ENCODE assay signal across 26 cellular contexts in the genomic region with DNA sequence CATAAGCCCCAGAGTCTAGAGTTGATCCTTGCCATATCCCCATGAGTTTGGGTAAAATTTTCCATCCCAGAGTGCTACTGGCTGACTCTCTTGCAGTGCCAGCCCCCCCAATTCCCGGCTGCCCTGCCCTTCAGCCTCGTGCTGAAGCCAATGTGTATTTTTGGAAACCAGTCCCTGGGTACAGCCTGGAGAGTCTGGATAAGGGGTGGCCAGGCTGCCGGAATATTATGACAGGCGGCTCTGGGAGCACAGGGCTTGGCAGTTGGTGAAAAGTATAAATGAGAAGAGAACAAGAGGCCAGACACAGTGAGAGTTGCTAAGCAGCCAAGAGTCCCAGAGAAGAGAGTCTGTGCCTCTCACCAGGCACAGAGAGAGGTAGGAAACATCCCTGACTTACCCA. TPM values are rescaled to one million over a fixed set of nuclear protein-coding genes. Genes with fewer than 3 reads are reported as not detected.
DNase-seq lines count a peak whose midpoint lies in the region; ATAC-seq, FAIRE-seq and TF ChIP-seq lines count a peak whose summit lies in the region.
"Had no signal": no experiment of that assay in that cellular context is flagged by ENCODE, and none has a peak within 500 bp of the region (broad histone marks: within the 10 kb centered on the region; RNA-seq: fewer than 3 reads in every experiment).

No MANE protein-coding gene starts in this region.

- H3K36me3 ChIP-seq in Karpas-422 (ENCODE audit: insufficient read depth, low read length), result no peaks in the 10 kb centered on the region
- no peaks in the 10 kb centered on the region for H3K36me3 ChIP-seq in left ventricle myocardium inferior
- H3K36me3 ChIP-seq: BLaER1 had no signal

- DNase-seq in Karpas-422 (peak; percentile 9), Right ventricle myocardium inferior (ENCODE audit: missing footprints) (no peak), left ventricle myocardium inferior (peak; percentile 62), nephron progenitor cell (no peak), T-cell (no peak), osteocyte (ENCODE audit: extremely low spot score, unreplicated experiment) (no peak), D341Med (ENCODE audit: low spot score) (no peak), RCC 7860 (ENCODE audit: low spot score) (no peak)
- DNase-seq: 8988T; CD4-positive, CD25-positive, alpha-beta regulatory T cell; EL; GF-D8; IMR-90; KG1; MM.1S; NCI-H1417; NCI-H1694; NCI-H2029 treated with DMSO at 0.1 percent for 48 hours; SIG-M5 had no signal

- H3K4me3 ChIP-seq in Karpas-422 (ENCODE audit: low read length) (no peak overlapping the region), left ventricle myocardium inferior (no peak overlapping the region)
- H3K4me3 ChIP-seq: BLaER1, SK-N-MC had no signal

- no peaks in the 10 kb centered on the region for H4K20me1 ChIP-seq in Karpas-422 (ENCODE audit: insufficient read depth, low read depth, low read length)
- H4K20me1 ChIP-seq: BLaER1 had no signal

- CTCF ChIA-PET in T-cell (lab: Charles Lee), result no interaction called here

- no peak for FAIRE-seq in RCC 7860 (lab: Jason Lieb, UNC)
- FAIRE-seq: D721Med, GM12892 had no signal

- H3K4me1 ChIP-seq in Karpas-422 (ENCODE audit: low read length), result no peaks in the 10 kb centered on the region
- peaks cover 16% of the 10 kb centered on the region for H3K4me1 ChIP-seq in left ventricle myocardium inferior

- H3K9me3 Mint-ChIP-seq in nephron progenitor cell, result peaks cover 7% of the 10 kb centered on the region
- no peaks in the 10 kb centered on the region for H3K9me3 Mint-ChIP-seq in T-cell
- H3K9me3 Mint-ChIP-seq in osteocyte (ENCODE audit: unreplicated experiment), result no peaks in the 10 kb centered on the region
- H3K9me3 Mint-ChIP-seq: CD4-positive, CD25-positive, alpha-beta regulatory T cell had no signal

- H3K9ac ChIP-seq in Karpas-422 (ENCODE audit: low read length), result no peak overlapping the region
- H3K9ac ChIP-seq: BLaER1 had no signal

- H3K9me2 ChIP-seq in Karpas-422 (replicated peaks; ENCODE audit: insufficient read depth, low read length), result no peaks in the 10 kb centered on the region

- no peak overlapping the region for H3K27ac ChIP-seq in Karpas-422 (ENCODE audit: low read length)
- H3K27ac ChIP-seq in left ventricle myocardium inferior (replicated peaks), result peak overlapping the region; percentile 87
- H3K27ac ChIP-seq: BLaER1, RWPE1, SK-N-MC had no signal

- H3K36me3 Mint-ChIP-seq in nephron progenitor cell (ENCODE audit: low read depth) (no peaks in the 10 kb centered on the region), T-cell (no peaks in the 10 kb centered on the region), osteocyte (ENCODE audit: unreplicated experiment) (no peaks in the 10 kb centered on the region)
- H3K36me3 Mint-ChIP-seq: CD4-positive, CD25-positive, alpha-beta regulatory T cell had no signal

- H3K79me2 ChIP-seq in Karpas-422 (ENCODE audit: low read length), result no peaks in the 10 kb centered on the region

- POLR2A ChIA-PET in T-cell (lab: Charles Lee), result no interaction called here

- ATAC-seq in Right ventricle myocardium inferior (peak; percentile 95), T-cell (replicated peaks in 1 of 4) (no peak)
- ATAC-seq: HCT116 had no signal

- no peak overlapping the region for H2AFZ ChIP-seq in Karpas-422 (ENCODE audit: low read length)

- H3K4me2 ChIP-seq in Karpas-422 (ENCODE audit: low read depth, low read length, poor library complexity, severe bottlenecking), result no peak overlapping the region
- H3K4me2 ChIP-seq: BLaER1 had no signal

- no peaks in the 10 kb centered on the region for H3K27me3 ChIP-seq in Karpas-422 (ENCODE audit: low read length)
- no peaks in the 10 kb centered on the region for H3K27me3 ChIP-seq in left ventricle myocardium inferior (ENCODE audit: low read depth)
- H3K27me3 ChIP-seq: BLaER1 had no signal

- H3K4me1 Mint-ChIP-seq in nephron progenitor cell, result peaks cover 6% of the 10 kb centered on the region
- no peaks in the 10 kb centered on the region for H3K4me1 Mint-ChIP-seq in T-cell
- no peaks in the 10 kb centered on the region for H3K4me1 Mint-ChIP-seq in osteocyte (ENCODE audit: unreplicated experiment)
- H3K4me1 Mint-ChIP-seq: CD4-positive, CD25-positive, alpha-beta regulatory T cell had no signal

- TF ChIP-seq CTCF in left ventricle myocardium inferior (IDR thresholded peaks at IDR 0.05; ENCODE audit: borderline replicate concordance) (no peak), nephron progenitor cell (IDR thresholded peaks at IDR 0.05) (no peak), osteocyte (IDR thresholded peaks at IDR 0.05) (no peak)

- H3K27me3 Mint-ChIP-seq in nephron progenitor cell (ENCODE audit: low read depth, poor library complexity) (peaks cover 26% of the 10 kb centered on the region), T-cell (peaks cover 13 to 21% of the 10 kb centered on the region in 2 donors), osteocyte (ENCODE audit: unreplicated experiment) (peaks cover 4% of the 10 kb centered on the region)
- H3K27me3 Mint-ChIP-seq: CD4-positive, CD25-positive, alpha-beta regulatory T cell had no signal

- H3K27ac Mint-ChIP-seq in nephron progenitor cell (peak overlapping the region; percentile 8), T-cell (no peak overlapping the region), osteocyte (ENCODE audit: unreplicated experiment) (no peak overlapping the region)

- intact Hi-C loops in Right ventricle myocardium inferior (cut with DNase I), result loop anchor here (1.0 kb wide), 1 partner anchor 15 kb away; no protein-coding TSS in a partner anchor
- intact Hi-C loops in left ventricle myocardium inferior (cut with micrococcal nuclease), result no loop called here

- H3K9me3 ChIP-seq in Karpas-422 (ENCODE audit: low read length) (peaks cover 1% of the 10 kb centered on the region; the same call in 1 of the 2 replicates), left ventricle myocardium inferior (replicated peaks) (no peaks in the 10 kb centered on the region)
- H3K9me3 ChIP-seq: BLaER1 had no signal

- H3K4me3 Mint-ChIP-seq in nephron progenitor cell, result no peak overlapping the region
- no peak overlapping the region for H3K4me3 Mint-ChIP-seq in T-cell
- no peak overlapping the region for H3K4me3 Mint-ChIP-seq in osteocyte (ENCODE audit: unreplicated experiment)
- H3K4me3 Mint-ChIP-seq: CD4-positive, CD25-positive, alpha-beta regulatory T cell had no signal

RNA-seq across cellular contexts. Expression of a gene that starts 53.6 kb away (rescaled TPM):
- total RNA-seq in Karpas-422 (2014; rRNA removed; shearing (Covaris generic); ENCODE audit: low replicate concordance), result 0.40 TPM in 1 of 2 replicates, not detected in the other
- not detected for total RNA-seq in Right ventricle myocardium inferior
- total RNA-seq in left ventricle myocardium inferior, result not detected
- total RNA-seq in T-cell, result under 1 TPM in 1 of 5 donors, not detected in 4; 0.43 TPM
- 1.5 and 1.7 TPM in 2 replicates for total RNA-seq in osteocyte
- total RNA-seq: CD4-positive, CD25-positive, alpha-beta regulatory T cell; NCI-H460 had no signal

Comparison
In these comparisons a context has a peak if more than half of its experiments do, and no peak if none do; other contexts are left out.
1. DNase-seq: peak in Karpas-422 (single experiment) and left ventricle myocardium inferior (single experiment); none in Right ventricle myocardium inferior (single experiment), nephron progenitor cell (single experiment), T-cell (0 of 34), osteocyte (single experiment), D341Med (single experiment) and RCC 7860 (single experiment).